ENCODE assay signal across 18 cellular contexts in genomic region chr9:15469406-15469805, GRCh38. TPM values are rescaled to one million over a fixed set of nuclear protein-coding genes. Genes with fewer than 3 reads are reported as not detected.
A peak's percentile ranks its signal among the peaks of the same experiment; 100 is the strongest.
DNase-seq lines count a peak whose midpoint lies in the region; ATAC-seq and TF ChIP-seq lines count a peak whose summit lies in the region.
"Had no signal": no experiment of that assay in that cellular context is flagged by ENCODE, and none has a peak within 500 bp of the region (broad histone marks: within the 10 kb centered on the region; RNA-seq: fewer than 3 reads in every experiment).

No MANE protein-coding gene starts in this region.

- H3K4me1 Mint-ChIP-seq in T-helper 17 cell = peaks cover 14% of the 10 kb centered on the region

- ATAC-seq in T-helper 17 cell (no peak), GM18873 (IDR thresholded peaks at IDR 0.05; ENCODE audit: low FRiP score, unreplicated experiment) (no peak), HG02885 (IDR thresholded peaks at IDR 0.05; ENCODE audit: poor library complexity, unreplicated experiment) (no peak)
- ATAC-seq: esophagus mucosa; lower lobe of right lung; natural killer cell treated with Interleukin-12 subunit alpha and Interleukin-12 subunit beta and Interleukin-15 and Interleukin-18, amount 100 ng/mL, for 72 hours; right cardiac atrium had no signal

- peaks cover 39% of the 10 kb centered on the region for H3K36me3 ChIP-seq in H7 (replicated peaks; ENCODE audit: control insufficient read depth, insufficient read depth, low read length)

- no peak overlapping the region for H3K4me3 ChIP-seq in HFF-Myc (replicated peaks; ENCODE audit: low read depth, low read length)
- H3K4me3 ChIP-seq in H7 (ENCODE audit: insufficient read depth, low read depth, low read length) = no peak overlapping the region
- H3K4me3 ChIP-seq: adrenal gland, BLaER1, lower lobe of right lung had no signal

- H3K36me3 Mint-ChIP-seq in T-helper 17 cell (ENCODE audit: low read depth) = peaks cover 4% of the 10 kb centered on the region

- H3K4me3 Mint-ChIP-seq in T-helper 17 cell = no peak overlapping the region
- H3K4me3 Mint-ChIP-seq: natural killer cell treated with Interleukin-12 subunit alpha and Interleukin-12 subunit beta and Interleukin-15 and Interleukin-18, amount 100 ng/mL, for 72 hours had no signal

- no peak for TF ChIP-seq CTCF in HFF-Myc (IDR thresholded peaks at IDR 0.05; ENCODE audit: low read depth, low read length, missing control alignments)

- no peaks in the 10 kb centered on the region for H3K9me3 ChIP-seq in T-helper 17 cell (ENCODE audit: control insufficient read depth, low read length, poor library complexity, severe bottlenecking)
- H3K9me3 ChIP-seq: BLaER1, lower lobe of right lung had no signal

- peak overlapping the region; percentile 47 for H3K27ac Mint-ChIP-seq in T-helper 17 cell
- H3K27ac Mint-ChIP-seq: natural killer cell treated with Interleukin-12 subunit alpha and Interleukin-12 subunit beta and Interleukin-15 and Interleukin-18, amount 100 ng/mL, for 72 hours had no signal

- no peaks in the 10 kb centered on the region for H3K27me3 ChIP-seq in H7 (ENCODE audit: control insufficient read depth, insufficient read depth, low read length)
- H3K27me3 ChIP-seq: adrenal gland, BLaER1 had no signal

- H3K27me3 Mint-ChIP-seq in T-helper 17 cell = no peaks in the 10 kb centered on the region
- H3K27me3 Mint-ChIP-seq: natural killer cell treated with Interleukin-12 subunit alpha and Interleukin-12 subunit beta and Interleukin-15 and Interleukin-18, amount 100 ng/mL, for 72 hours had no signal

- DNase-seq in HFF-Myc (ENCODE audit: extremely low read depth, low read depth) (peak; percentile 1), NCI-H2029 (lab: John Stamatoyannopoulos, UW) (peak; percentile 12), T-helper 17 cell (no peak), non-pigmented ciliary epithelial cell (ENCODE audit: low read depth) (peak; percentile 2), H7 (no peak), H4 (ENCODE audit: low spot score) (no peak)
- DNase-seq: activated CD4-positive, alpha-beta T cell treated with anti-CD3 and anti-CD28 coated beads for 4 hours; adrenal gland; cortex of kidney; lower lobe of right lung; right cardiac atrium; RPMI8226; stimulated activated CD4-positive, alpha-beta T cell treated with anti-CD3 and anti-CD28 coated beads, Interleukin-4, amount 100 ng/mL, for 24 hours had no signal

RNA-seq across cellular contexts. Expression of gene PSIP1, which starts 41.4 kb away (rescaled TPM):
- total RNA-seq in T-helper 17 cell = 100 to 1,000 TPM; 115 to 117 TPM
- total RNA-seq in H7 (2014; rRNA removed; shearing (Covaris generic)) = 125 and 230 TPM in 2 replicates
- total RNA-seq in H4 (2014; rRNA removed; shearing (Covaris generic)) = 39.4 and 54.3 TPM in 2 replicates

RNA-seq across cellular contexts. Expression of gene SNAPC3, which starts 46.7 kb away (rescaled TPM):
- total RNA-seq in T-helper 17 cell = 10 to 100 TPM in 1 of 2 donors, 1 to 10 TPM in 1; 9.1 to 12.0 TPM
- total RNA-seq in H7 (2014; rRNA removed; shearing (Covaris generic)) = 29.5 and 36.9 TPM in 2 replicates
- total RNA-seq in H4 (2014; rRNA removed; shearing (Covaris generic)) = 16.6 and 24.3 TPM in 2 replicates

Comparison
In these comparisons a context has a peak if more than half of its experiments do, and no peak if none do; other contexts are left out.
1. DNase-seq: peak in HFF-Myc (single experiment), NCI-H2029 (single experiment) and non-pigmented ciliary epithelial cell (single experiment); none in T-helper 17 cell (0 of 3), H7 (single experiment) and H4 (single experiment).